Comparison of ENCODE assay signal across 34 cellular contexts in the genomic region with DNA sequence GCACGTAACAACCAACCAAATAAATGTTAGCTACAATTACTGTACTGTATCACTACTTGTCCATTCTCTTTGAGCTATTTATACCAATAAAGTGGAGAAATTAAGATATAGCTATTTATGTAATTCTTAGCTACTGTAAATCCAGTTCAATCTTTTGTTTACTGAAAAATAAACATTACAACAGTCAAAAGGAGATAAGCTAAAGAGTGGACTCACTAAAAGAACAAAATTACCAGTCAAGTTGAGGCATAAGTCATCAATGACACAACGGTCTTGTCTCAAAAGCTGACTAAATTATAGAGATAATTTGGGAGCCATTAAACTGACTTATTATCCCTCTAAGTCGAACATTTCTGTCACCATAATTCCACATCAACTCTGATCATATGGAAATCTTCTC. TPM values are rescaled to one million over a fixed set of nuclear protein-coding genes. Genes with fewer than 3 reads are reported as not detected.
DNase-seq lines count a peak whose midpoint lies in the region; ATAC-seq, FAIRE-seq and TF ChIP-seq lines count a peak whose summit lies in the region.
"Had no signal": no experiment of that assay in that cellular context is flagged by ENCODE, and none has a peak within 500 bp of the region (broad histone marks: within the 10 kb centered on the region; RNA-seq: fewer than 3 reads in every experiment).

No MANE protein-coding gene starts in this region.

- H3K4me1 Mint-ChIP-seq in natural killer cell treated with Interleukin-12 subunit alpha and Interleukin-12 subunit beta and Interleukin-15 and Interleukin-18, amount 100 ng/mL, for 72 hours (ENCODE audit: low read depth in 2 of 2), result peaks cover 48 to 51% of the 10 kb centered on the region in 2 donors
- peaks cover 8% of the 10 kb centered on the region for H3K4me1 Mint-ChIP-seq in activated CD4-positive, alpha-beta T cell treated with anti-CD3 and anti-CD28 coated beads, Interleukin-2, amount 10 ng/mL, durations not matched to agents 7 days and 5 days
- H3K4me1 Mint-ChIP-seq: activated CD4-positive, alpha-beta T cell treated with anti-CD3 and anti-CD28 coated beads, Interleukin-2, amount 10 ng/mL, durations not matched to agents 24 days and 14 days; B cell; WTC11 had no signal

- POLR2A ChIA-PET in HEK293T (lab: Yijun Ruan, JAX), result interaction anchor here (1.0 to 2.1 kb wide), 6 partner anchors 9 to 59 kb away, joined by 3 to 12 read pairs (median 4); no protein-coding TSS in a partner anchor
- POLR2A ChIA-PET in activated CD4-positive, alpha-beta T cell treated with anti-CD3 and anti-CD28 coated beads, Interleukin-2, amount 10 ng/mL, durations not matched to agents 7 days and 5 days (lab: Charles Lee), result interaction anchor here (0.6 kb wide), 1 partner anchor 111 kb away, joined by 6 read pairs; no protein-coding TSS in a partner anchor

- H3K27ac ChIP-seq in subcutaneous abdominal adipose tissue (ENCODE audit: low read depth, low read length), result peak overlapping the region; percentile 84
- H3K27ac ChIP-seq: cardiac muscle cell, colonic mucosa, left lung, psoas muscle, SJCRH30 had no signal

- H3K36me3 ChIP-seq in bronchial epithelial cell (ENCODE audit: control insufficient read depth, insufficient read depth, low read length) (no peaks in the 10 kb centered on the region), subcutaneous abdominal adipose tissue (ENCODE audit: control insufficient read depth in 5 of 5, insufficient read depth in 5 of 5, low read length in 5 of 5) (peaks cover 7 to 19% (median 10%) of the 10 kb centered on the region in 5 donors)
- H3K36me3 ChIP-seq: cardiac muscle cell, colonic mucosa, left lung, SJCRH30, thoracic aorta had no signal

- FAIRE-seq in bronchial epithelial cell (lab: Jason Lieb, UNC) (no peak), RCC 7860 (lab: Jason Lieb, UNC) (no peak)
- FAIRE-seq: islet of Langerhans, urothelium cell line had no signal

- no peak for ATAC-seq in natural killer cell treated with Interleukin-12 subunit alpha and Interleukin-12 subunit beta and Interleukin-15 and Interleukin-18, amount 100 ng/mL, for 72 hours
- ATAC-seq: activated naive CD4-positive, alpha-beta T cell treated with anti-CD3 and anti-CD28 coated beads, Interleukin-2, amount 50 U/mL, for 72 hours; left lung; psoas muscle; WTC11 had no signal

- CTCF ChIA-PET in HEK293T (lab: Yijun Ruan, JAX), result interaction anchor here (0.7 to 1.4 kb wide), 6 partner anchors 8 to 21 kb away, joined by 3 to 7 read pairs (median 4); no protein-coding TSS in a partner anchor
- CTCF ChIA-PET in activated CD4-positive, alpha-beta T cell treated with anti-CD3 and anti-CD28 coated beads, Interleukin-2, amount 10 ng/mL, durations not matched to agents 7 days and 5 days (lab: Charles Lee), result no interaction called here

- no peak for DNase-seq in HEK293T (ENCODE audit: extremely low spot score)
- peak; percentile 46 for DNase-seq in bronchial epithelial cell (ENCODE audit: low read depth)
- DNase-seq in natural killer cell treated with Interleukin-12 subunit alpha and Interleukin-12 subunit beta and Interleukin-15 and Interleukin-18, amount 100 ng/mL, for 72 hours (ENCODE audit: low spot score), result no peak
- no peak for DNase-seq in RCC 7860 (ENCODE audit: low spot score)
- no peak for DNase-seq in GF-D8 (lab: John Stamatoyannopoulos, UW)
- no peak for DNase-seq in activated CD4-positive, alpha-beta T cell treated with anti-CD3 and anti-CD28 coated beads, Interleukin-2, amount 10 ng/mL, durations not matched to agents 7 days and 5 days
- no peak for DNase-seq in T-helper 9 cell
- DNase-seq: ACHN; activated CD4-positive, alpha-beta T cell treated with anti-CD3 and anti-CD28 coated beads, Interleukin-2, amount 10 ng/mL, durations not matched to agents 24 days and 14 days; activated effector memory CD4-positive, alpha-beta T cell treated with Interleukin-2 at 50 U/mL for 16 hours; activated T-cell treated with anti-CD3 and anti-CD28 coated beads, Interleukin-2, amount 50 U/mL, for 1 hour; aorta; CD8-positive, alpha-beta memory T cell; colonic mucosa; DMS153; effector CD8-positive, alpha-beta T cell; HCEC 1CT; IMR-90; left lung; mesendoderm; NCI-H446; NCI-H748 treated with DMSO at 0.1 percent for 48 hours; psoas muscle; stimulated activated naive CD4-positive, alpha-beta T cell treated with Interleukin-2 at 50 U/mL for 16 hours; T-helper 1 cell had no signal

- H3K36me3 Mint-ChIP-seq in natural killer cell treated with Interleukin-12 subunit alpha and Interleukin-12 subunit beta and Interleukin-15 and Interleukin-18, amount 100 ng/mL, for 72 hours, result no peaks in the 10 kb centered on the region
- H3K36me3 Mint-ChIP-seq in activated CD4-positive, alpha-beta T cell treated with anti-CD3 and anti-CD28 coated beads, Interleukin-2, amount 10 ng/mL, durations not matched to agents 7 days and 5 days (ENCODE audit: low read depth), result peaks cover 5% of the 10 kb centered on the region
- H3K36me3 Mint-ChIP-seq: activated naive CD4-positive, alpha-beta T cell treated with anti-CD3 and anti-CD28 coated beads, Interleukin-2, amount 50 U/mL, for 72 hours; WTC11 had no signal

- H3K9ac ChIP-seq in subcutaneous abdominal adipose tissue (ENCODE audit: low read length in 5 of 5), result peak overlapping the region in 1 of 5 donors; percentile 56

- H3K4me3 ChIP-seq in bronchial epithelial cell (ENCODE audit: low read depth, low read length), result no peak overlapping the region
- no peak overlapping the region for H3K4me3 ChIP-seq in subcutaneous abdominal adipose tissue (ENCODE audit: low read depth in 1 of 5, low read length in 5 of 5)
- H3K4me3 ChIP-seq: cardiac muscle cell, colonic mucosa, left lung, psoas muscle, SJCRH30, thoracic aorta had no signal

- H3K4me3 Mint-ChIP-seq in natural killer cell treated with Interleukin-12 subunit alpha and Interleukin-12 subunit beta and Interleukin-15 and Interleukin-18, amount 100 ng/mL, for 72 hours, result peak overlapping the region; percentile 16
- no peak overlapping the region for H3K4me3 Mint-ChIP-seq in activated CD4-positive, alpha-beta T cell treated with anti-CD3 and anti-CD28 coated beads, Interleukin-2, amount 10 ng/mL, durations not matched to agents 7 days and 5 days
- H3K4me3 Mint-ChIP-seq: activated CD4-positive, alpha-beta T cell treated with anti-CD3 and anti-CD28 coated beads, Interleukin-2, amount 10 ng/mL, durations not matched to agents 24 days and 14 days; B cell; WTC11 had no signal

- H3K9me3 Mint-ChIP-seq in natural killer cell treated with Interleukin-12 subunit alpha and Interleukin-12 subunit beta and Interleukin-15 and Interleukin-18, amount 100 ng/mL, for 72 hours, result no peaks in the 10 kb centered on the region
- no peaks in the 10 kb centered on the region for H3K9me3 Mint-ChIP-seq in activated CD4-positive, alpha-beta T cell treated with anti-CD3 and anti-CD28 coated beads, Interleukin-2, amount 10 ng/mL, durations not matched to agents 7 days and 5 days
- H3K9me3 Mint-ChIP-seq: activated CD4-positive, alpha-beta T cell treated with anti-CD3 and anti-CD28 coated beads, Interleukin-2, amount 10 ng/mL, durations not matched to agents 24 days and 14 days; activated naive CD4-positive, alpha-beta T cell treated with anti-CD3 and anti-CD28 coated beads, Interleukin-2, amount 50 U/mL, for 72 hours; CD8-positive, alpha-beta memory T cell had no signal

- H3K27me3 Mint-ChIP-seq in natural killer cell treated with Interleukin-12 subunit alpha and Interleukin-12 subunit beta and Interleukin-15 and Interleukin-18, amount 100 ng/mL, for 72 hours, result no peaks in the 10 kb centered on the region
- H3K27me3 Mint-ChIP-seq in activated CD4-positive, alpha-beta T cell treated with anti-CD3 and anti-CD28 coated beads, Interleukin-2, amount 10 ng/mL, durations not matched to agents 7 days and 5 days, result no peaks in the 10 kb centered on the region

- no peak for TF ChIP-seq CTCF in bronchial epithelial cell (IDR thresholded peaks at IDR 0.05; ENCODE audit: insufficient read depth, low read length, severe bottlenecking)

- peaks cover 2 to 34% (median 25%) of the 10 kb centered on the region in 5 donors for H3K4me1 ChIP-seq in subcutaneous abdominal adipose tissue (ENCODE audit: control insufficient read depth in 5 of 5, insufficient read depth in 5 of 5, low read length in 5 of 5)
- H3K4me1 ChIP-seq: colonic mucosa, left lung had no signal

- no peaks in the 10 kb centered on the region for H3K27me3 ChIP-seq in bronchial epithelial cell (ENCODE audit: control insufficient read depth, insufficient read depth, low read length)
- no peaks in the 10 kb centered on the region for H3K27me3 ChIP-seq in subcutaneous abdominal adipose tissue (ENCODE audit: control insufficient read depth in 5 of 5, insufficient read depth in 4 of 5, low read length in 5 of 5)
- H3K27me3 ChIP-seq: cardiac muscle cell, colonic mucosa, left lung, SJCRH30 had no signal

- H3K9me3 ChIP-seq in subcutaneous abdominal adipose tissue (ENCODE audit: control insufficient read depth in 5 of 5, low read length in 5 of 5), result no peaks in the 10 kb centered on the region
- H3K9me3 ChIP-seq: colonic mucosa, left lung, psoas muscle, SJCRH30, thoracic aorta had no signal

- peak overlapping the region; percentile 67 to 78 for H3K27ac Mint-ChIP-seq in natural killer cell treated with Interleukin-12 subunit alpha and Interleukin-12 subunit beta and Interleukin-15 and Interleukin-18, amount 100 ng/mL, for 72 hours
- H3K27ac Mint-ChIP-seq in activated CD4-positive, alpha-beta T cell treated with anti-CD3 and anti-CD28 coated beads, Interleukin-2, amount 10 ng/mL, durations not matched to agents 7 days and 5 days, result no peak overlapping the region
- H3K27ac Mint-ChIP-seq: activated CD4-positive, alpha-beta T cell treated with anti-CD3 and anti-CD28 coated beads, Interleukin-2, amount 10 ng/mL, durations not matched to agents 24 days and 14 days; activated naive CD4-positive, alpha-beta T cell treated with anti-CD3 and anti-CD28 coated beads, Interleukin-2, amount 50 U/mL, for 72 hours; B cell; WTC11 had no signal

TF ChIP-seq in HEK293T, 16 proteins besides CTCF, POLR2A, EP300 and RAD21:
- TF ChIP-seq, protein P1, sequence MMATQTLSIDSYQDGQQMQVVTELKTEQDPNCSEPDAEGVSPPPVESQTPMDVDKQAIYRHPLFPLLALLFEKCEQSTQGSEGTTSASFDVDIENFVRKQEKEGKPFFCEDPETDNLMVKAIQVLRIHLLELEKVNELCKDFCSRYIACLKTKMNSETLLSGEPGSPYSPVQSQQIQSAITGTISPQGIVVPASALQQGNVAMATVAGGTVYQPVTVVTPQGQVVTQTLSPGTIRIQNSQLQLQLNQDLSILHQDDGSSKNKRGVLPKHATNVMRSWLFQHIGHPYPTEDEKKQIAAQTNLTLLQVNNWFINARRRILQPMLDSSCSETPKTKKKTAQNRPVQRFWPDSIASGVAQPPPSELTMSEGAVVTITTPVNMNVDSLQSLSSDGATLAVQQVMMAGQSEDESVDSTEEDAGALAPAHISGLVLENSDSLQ (IDR thresholded peaks at IDR 0.05), result peak; percentile 69
- TF ChIP-seq NFRKB (IDR thresholded peaks at IDR 0.05), result no peak

RNA-seq across cellular contexts. Expression of gene TGFBR3, which starts 22.5 kb away (rescaled TPM):
- total RNA-seq in bronchial epithelial cell, result 0.51 and 1.8 TPM in 2 replicates
- 100 to 1,000 TPM in 1 of 2 donors, 10 to 100 TPM in 1; 67.6 to 157 TPM for total RNA-seq in natural killer cell treated with Interleukin-12 subunit alpha and Interleukin-12 subunit beta and Interleukin-15 and Interleukin-18, amount 100 ng/mL, for 72 hours
- total RNA-seq in activated CD4-positive, alpha-beta T cell treated with anti-CD3 and anti-CD28 coated beads, Interleukin-2, amount 10 ng/mL, durations not matched to agents 7 days and 5 days, result 10 to 100 TPM; 12.9 to 13.0 TPM

Comparison
In these comparisons a context has a peak if more than half of its experiments do, and no peak if none do; other contexts are left out.
1. RNA of gene TGFBR3, which starts 22.5 kb away (total RNA-seq): 67.6 to 157 TPM in natural killer cell treated with Interleukin-12 subunit alpha and Interleukin-12 subunit beta and Interleukin-15 and Interleukin-18, amount 100 ng/mL, for 72 hours; 12.9 to 13.0 TPM in activated CD4-positive, alpha-beta T cell treated with anti-CD3 and anti-CD28 coated beads, Interleukin-2, amount 10 ng/mL, durations not matched to agents 7 days and 5 days and 0.51 to 1.8 TPM in bronchial epithelial cell; every median in the first group is over 4 times any median in the second.